ENCODE assay signal across 24 cellular contexts in the genomic region with DNA sequence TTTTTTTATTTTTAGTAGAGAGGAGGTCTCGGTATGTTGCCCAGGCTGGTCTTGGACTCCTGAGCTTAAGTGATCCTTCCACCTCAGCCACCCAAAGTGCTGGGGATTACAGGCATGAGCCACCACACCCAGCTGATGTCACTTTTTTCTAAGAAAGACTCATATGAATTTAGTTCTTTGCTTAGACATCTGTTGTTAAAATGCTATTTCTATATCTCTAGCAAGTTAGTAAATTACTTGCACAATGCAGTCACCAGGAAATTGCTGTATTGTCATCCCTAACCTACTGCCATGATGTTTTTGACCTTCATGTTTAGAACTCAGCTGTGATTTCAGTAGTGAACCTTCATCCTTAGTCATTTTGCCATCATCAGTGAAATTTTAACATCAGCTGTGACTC. TPM values are rescaled to one million over a fixed set of nuclear protein-coding genes. Genes with fewer than 3 reads are reported as not detected.
DNase-seq lines count a peak whose midpoint lies in the region; ATAC-seq, FAIRE-seq and TF ChIP-seq lines count a peak whose summit lies in the region.
"Had no signal": no experiment of that assay in that cellular context is flagged by ENCODE, and none has a peak within 500 bp of the region (broad histone marks: within the 10 kb centered on the region; RNA-seq: fewer than 3 reads in every experiment).

No MANE protein-coding gene starts in this region.

- dilution Hi-C loops in keratinocyte (cut with MboI; ENCODE audit: extremely low pct_ligation_motif_present, low sequenced_read_pairs): no loop called here

- H3K36me3 ChIP-seq in breast epithelium (peaks cover 4% of the 10 kb centered on the region), keratinocyte (ENCODE audit: control insufficient read depth in 2 of 2, extremely low read depth in 1 of 2, insufficient read depth in 2 of 2, low read length in 2 of 2) (peaks cover 3 to 7% of the 10 kb centered on the region in 2 experiments)

- ATAC-seq in activated T-helper 17 cell treated with anti-CD3 and anti-CD28 coated beads, Interleukin-2, amount 50 U/mL, for 72 hours (replicated peaks): peak; percentile 87
- ATAC-seq in GM21447 (IDR thresholded peaks at IDR 0.05; ENCODE audit: unreplicated experiment): no peak
- ATAC-seq: activated CD8-positive, alpha-beta memory T cell treated with anti-CD3 and anti-CD28 coated beads, Interleukin-2, amount 10 ng/mL, durations not matched to agents 7 days and 5 days; natural killer cell had no signal

- no peaks in the 10 kb centered on the region for H3K9me1 ChIP-seq in keratinocyte (ENCODE audit: control insufficient read depth, extremely low read depth, insufficient read depth, low read length)

- no peak overlapping the region for H3K4me3 ChIP-seq in breast epithelium
- no peak overlapping the region for H3K4me3 ChIP-seq in keratinocyte (ENCODE audit: control insufficient read depth in 2 of 3, extremely low read depth in 1 of 3, insufficient read depth in 2 of 3, low read depth in 1 of 3, low read length in 3 of 3)
- H3K4me3 ChIP-seq: skin epidermis, tibial nerve had no signal

- H3K9ac ChIP-seq in keratinocyte (ENCODE audit: control insufficient read depth, extremely low read depth, insufficient read depth, low read length): no peak overlapping the region

- H3K4me3 Mint-ChIP-seq in MCF 10A (ENCODE audit: unreplicated experiment): no peak overlapping the region
- no peak overlapping the region for H3K4me3 Mint-ChIP-seq in activated T-helper 17 cell treated with anti-CD3 and anti-CD28 coated beads, Interleukin-2, amount 50 U/mL, for 72 hours
- H3K4me3 Mint-ChIP-seq: activated CD8-positive, alpha-beta memory T cell treated with anti-CD3 and anti-CD28 coated beads, Interleukin-2, amount 10 ng/mL, durations not matched to agents 7 days and 5 days; activated naive CD8-positive, alpha-beta T cell treated with anti-CD3 and anti-CD28 coated beads for 36 hours; central memory CD8-positive, alpha-beta T cell; mesothelial cell of epicardium; natural killer cell had no signal

- no peaks in the 10 kb centered on the region for H3K27me3 ChIP-seq in breast epithelium
- H3K27me3 ChIP-seq in keratinocyte (ENCODE audit: control insufficient read depth, extremely low read depth, insufficient read depth, low read length): no peaks in the 10 kb centered on the region
- H3K27me3 ChIP-seq: tibial nerve had no signal

- no peaks in the 10 kb centered on the region for H3K79me2 ChIP-seq in keratinocyte (ENCODE audit: control insufficient read depth, insufficient read depth, low read length)

- H3K27me3 Mint-ChIP-seq in MCF 10A (ENCODE audit: insufficient read depth, unreplicated experiment): no peaks in the 10 kb centered on the region
- no peaks in the 10 kb centered on the region for H3K27me3 Mint-ChIP-seq in activated T-helper 17 cell treated with anti-CD3 and anti-CD28 coated beads, Interleukin-2, amount 50 U/mL, for 72 hours
- H3K27me3 Mint-ChIP-seq: activated CD8-positive, alpha-beta memory T cell treated with anti-CD3 and anti-CD28 coated beads, Interleukin-2, amount 10 ng/mL, durations not matched to agents 7 days and 5 days; activated naive CD8-positive, alpha-beta T cell treated with anti-CD3 and anti-CD28 coated beads for 36 hours; central memory CD8-positive, alpha-beta T cell had no signal

- TF ChIP-seq CTCF in MCF 10A (IDR thresholded peaks at IDR 0.05; ENCODE audit: unreplicated experiment) (no peak), breast epithelium (IDR thresholded peaks at IDR 0.05) (no peak), keratinocyte (optimal IDR thresholded peaks at IDR 0.05 in 1 of 3, IDR thresholded peaks at IDR 0.05 in 1 of 3, conservative IDR thresholded peaks at IDR 0.05 in 1 of 3; ENCODE audit: extremely low read depth in 1 of 3, insufficient read depth in 2 of 3, low read length in 3 of 3) (no peak)

- H3K27ac ChIP-seq in breast epithelium (no peak overlapping the region), keratinocyte (ENCODE audit: control insufficient read depth, insufficient read depth, low read length) (peak overlapping the region; percentile 25)
- H3K27ac ChIP-seq: C4-2B, skin epidermis, tibial nerve had no signal

- H3K4me1 ChIP-seq in breast epithelium (no peaks in the 10 kb centered on the region), keratinocyte (ENCODE audit: control insufficient read depth, extremely low read depth, insufficient read depth, low read length) (peaks cover 8% of the 10 kb centered on the region)

- H3K27ac Mint-ChIP-seq in MCF 10A (ENCODE audit: low read depth, unreplicated experiment): peak overlapping the region; percentile 57
- H3K27ac Mint-ChIP-seq in activated T-helper 17 cell treated with anti-CD3 and anti-CD28 coated beads, Interleukin-2, amount 50 U/mL, for 72 hours: no peak overlapping the region
- H3K27ac Mint-ChIP-seq: activated CD8-positive, alpha-beta memory T cell treated with anti-CD3 and anti-CD28 coated beads, Interleukin-2, amount 10 ng/mL, durations not matched to agents 7 days and 5 days; activated naive CD8-positive, alpha-beta T cell treated with anti-CD3 and anti-CD28 coated beads for 36 hours; mesothelial cell of epicardium; natural killer cell had no signal

- H3K4me2 ChIP-seq in keratinocyte (ENCODE audit: control insufficient read depth, extremely low read depth, insufficient read depth, low read depth, low read length): no peak overlapping the region

- no peaks in the 10 kb centered on the region for H4K20me1 ChIP-seq in keratinocyte (ENCODE audit: control insufficient read depth, extremely low read depth, insufficient read depth, low read length)

- CTCF ChIA-PET in MCF 10A (lab: Yijun Ruan, JAX): interaction anchor here (0.7 kb wide), 2 partner anchors 49 to 344 kb away, joined by 3 read pairs; no protein-coding TSS in a partner anchor

- H2AFZ ChIP-seq in keratinocyte (ENCODE audit: control insufficient read depth, low read length): no peak overlapping the region

- H3K9me3 ChIP-seq in breast epithelium (no peaks in the 10 kb centered on the region), keratinocyte (ENCODE audit: control insufficient read depth, low read depth, low read length) (no peaks in the 10 kb centered on the region)
- H3K9me3 ChIP-seq: tibial nerve had no signal

- POLR2A ChIA-PET in MCF 10A (lab: Yijun Ruan, JAX): interaction anchor here (0.6 to 2.7 kb wide), 3 partner anchors 10 to 634 kb away, joined by 3 to 13 read pairs (median 3); no protein-coding TSS in a partner anchor

- FAIRE-seq in keratinocyte (lab: Jason Lieb, UNC): no peak
- FAIRE-seq: endometrium, H1 had no signal

- DNase-seq in MCF 10A (ENCODE audit: unreplicated experiment) (no peak), breast epithelium (ENCODE audit: low spot score in 2 of 2) (no peak), keratinocyte (ENCODE audit: low read depth, low spot score) (no peak), cardiac septum (ENCODE audit: low spot score) (no peak), DMS79 treated with DMSO at 0.1 percent for 48 hours (lab: John Stamatoyannopoulos, UW) (no peak)
- DNase-seq: activated CD4-positive, alpha-beta T cell treated with anti-CD3 and anti-CD28 coated beads for 48 hours; activated CD8-positive, alpha-beta memory T cell treated with anti-CD3 and anti-CD28 coated beads, Interleukin-2, amount 10 ng/mL, durations not matched to agents 7 days and 5 days; activated naive CD8-positive, alpha-beta T cell treated with anti-CD3 and anti-CD28 coated beads for 36 hours; glutamatergic neuron; islet precursor cell; left ventricle myocardium superior; natural killer cell; NCI-H1048; NCI-H1694; RPMI8226 had no signal

- peaks cover 38% of the 10 kb centered on the region for H3K36me3 Mint-ChIP-seq in MCF 10A (ENCODE audit: insufficient read depth, unreplicated experiment)
- peaks cover 54% of the 10 kb centered on the region for H3K36me3 Mint-ChIP-seq in activated T-helper 17 cell treated with anti-CD3 and anti-CD28 coated beads, Interleukin-2, amount 50 U/mL, for 72 hours (ENCODE audit: low read depth)

- peaks cover 16% of the 10 kb centered on the region for H3K4me1 Mint-ChIP-seq in MCF 10A (ENCODE audit: insufficient read depth, unreplicated experiment)
- peaks cover 11% of the 10 kb centered on the region for H3K4me1 Mint-ChIP-seq in activated T-helper 17 cell treated with anti-CD3 and anti-CD28 coated beads, Interleukin-2, amount 50 U/mL, for 72 hours

- BruUV-seq in MCF 10A (replicated peaks; lab: Mats Ljungman, UMichigan): no TSS peak

- no peaks in the 10 kb centered on the region for H3K9me3 Mint-ChIP-seq in MCF 10A (ENCODE audit: unreplicated experiment)
- no peaks in the 10 kb centered on the region for H3K9me3 Mint-ChIP-seq in activated T-helper 17 cell treated with anti-CD3 and anti-CD28 coated beads, Interleukin-2, amount 50 U/mL, for 72 hours
- H3K9me3 Mint-ChIP-seq: activated naive CD8-positive, alpha-beta T cell treated with anti-CD3 and anti-CD28 coated beads for 36 hours; central memory CD8-positive, alpha-beta T cell; mesothelial cell of epicardium; natural killer cell had no signal

- intact Hi-C loops in MCF 10A (cut with micrococcal nuclease) (no loop called here), breast epithelium (cut with DNase I; ENCODE audit: low total_unique reads) (no loop called here), cardiac septum (cut with DNase I) (no loop called here)

- no peak for TF ChIP-seq POLR2A in breast epithelium (IDR thresholded peaks at IDR 0.05)

RNA-seq across cellular contexts. Expression of gene KDM1B, which starts 5.7 kb away (rescaled TPM):
- total RNA-seq in MCF 10A (2022): 21.2 and 22.3 TPM in 2 replicates
- 10 to 100 TPM; 14.4 to 18.6 (median 16.2) TPM for total RNA-seq in breast epithelium
- 1 to 10 TPM; 5.5 to 8.7 TPM for total RNA-seq in activated T-helper 17 cell treated with anti-CD3 and anti-CD28 coated beads, Interleukin-2, amount 50 U/mL, for 72 hours
- polyA plus RNA-seq in keratinocyte: 29.5 to 32.7 TPM (median 30.6 TPM) in 3 replicates
- polyA plus RNA-seq in keratinocyte (2011; ENCODE audit: low read depth): 24.1 TPM
- 24.5 and 37.5 TPM in 2 replicates for polyA plus RNA-seq in keratinocyte (2011; cell fraction: cytosol; rRNA removed)
- 21.5 and 25.2 TPM in 2 replicates for polyA plus RNA-seq in keratinocyte (2011; cell fraction: nucleus; rRNA removed)
- polyA plus RNA-seq in keratinocyte (2012; ENCODE audit: low replicate concordance): 25.4 and 25.7 TPM in 2 replicates
- 28.8 to 56.7 TPM (median 38.3 TPM) in 3 replicates for polyA minus RNA-seq in keratinocyte
- polyA minus RNA-seq in keratinocyte (2011; cell fraction: cytosol; rRNA and poly(A)+ RNA removed): 19.4 TPM
- polyA minus RNA-seq in keratinocyte (2011; cell fraction: nucleus; rRNA and poly(A)+ RNA removed): 13.5 and 21.6 TPM in 2 replicates
- total RNA-seq in cardiac septum: 13.8 TPM

RNA-seq across cellular contexts. Expression of gene TPMT, which starts 6.0 kb away (rescaled TPM):
- total RNA-seq in MCF 10A (2022) (8.7 and 11.1 TPM in 2 replicates), breast epithelium (10 to 100 TPM in 1 of 3 donors, 1 to 10 TPM in 2; 5.6 to 10.2 (median 8.9) TPM), cardiac septum (9.7 TPM)
- 1 to 10 TPM; 5.3 to 8.2 TPM for total RNA-seq in activated T-helper 17 cell treated with anti-CD3 and anti-CD28 coated beads, Interleukin-2, amount 50 U/mL, for 72 hours
- 25.1 to 38.6 TPM (median 28.3 TPM) in 3 replicates for polyA plus RNA-seq in keratinocyte
- 23.6 TPM for polyA plus RNA-seq in keratinocyte (2011; ENCODE audit: low read depth)
- polyA plus RNA-seq in keratinocyte (2011; cell fraction: cytosol; rRNA removed): 24.2 and 45.1 TPM in 2 replicates
- 16.0 and 17.9 TPM in 2 replicates for polyA plus RNA-seq in keratinocyte (2011; cell fraction: nucleus; rRNA removed)
- 17.4 and 25.1 TPM in 2 replicates for polyA plus RNA-seq in keratinocyte (2012; ENCODE audit: low replicate concordance)
- polyA minus RNA-seq in keratinocyte: 4.2 to 20.9 TPM (median 12.6 TPM) in 3 replicates
- polyA minus RNA-seq in keratinocyte (2011; cell fraction: cytosol; rRNA and poly(A)+ RNA removed): 13.0 TPM
- polyA minus RNA-seq in keratinocyte (2011; cell fraction: nucleus; rRNA and poly(A)+ RNA removed): 4.0 and 7.9 TPM in 2 replicates

RNA-seq across cellular contexts. Expression of gene NHLRC1, which starts 38.4 kb away (rescaled TPM):
- not detected in 2 replicates for total RNA-seq in MCF 10A (2022)
- total RNA-seq in breast epithelium: 1 to 10 TPM; 2.0 to 3.2 (median 2.7) TPM
- total RNA-seq in activated T-helper 17 cell treated with anti-CD3 and anti-CD28 coated beads, Interleukin-2, amount 50 U/mL, for 72 hours: not detected
- 1.2 to 1.5 TPM (median 1.2 TPM) in 3 replicates for polyA plus RNA-seq in keratinocyte
- 0.15 TPM for polyA plus RNA-seq in keratinocyte (2011; ENCODE audit: low read depth)
- polyA plus RNA-seq in keratinocyte (2011; cell fraction: cytosol; rRNA removed): 0.94 and 1.3 TPM in 2 replicates
- polyA plus RNA-seq in keratinocyte (2011; cell fraction: nucleus; rRNA removed): 2.0 and 2.4 TPM in 2 replicates
- polyA plus RNA-seq in keratinocyte (2012; ENCODE audit: low replicate concordance): 1.9 and 2.0 TPM in 2 replicates
- polyA minus RNA-seq in keratinocyte: 0.13 to 0.56 TPM (median 0.51 TPM) in 3 replicates
- 1.2 TPM for polyA minus RNA-seq in keratinocyte (2011; cell fraction: cytosol; rRNA and poly(A)+ RNA removed)
- 0.84 and 1.3 TPM in 2 replicates for polyA minus RNA-seq in keratinocyte (2011; cell fraction: nucleus; rRNA and poly(A)+ RNA removed)
- total RNA-seq in cardiac septum: 1.6 TPM
